ENCODE assay signal across 23 cellular contexts in genomic region chr18:10916865-10917264, GRCh38.
"Had no signal": no experiment of that assay in that cellular context is flagged by ENCODE, and none has a peak within 500 bp of the region (broad histone marks: within the 10 kb centered on the region; RNA-seq: fewer than 3 reads in every experiment).

No MANE protein-coding gene starts in this region.

- H3K4me1 Mint-ChIP-seq: naive B cell; natural killer cell; stimulated activated memory B cell treated with anti-CD40 and anti-IgM and Interleukin-4, amounts not matched to agents 10 μg/mL and 1 μg/mL and 100 μg/mL, for 72 hours; stimulated activated naive CD8-positive, alpha-beta T cell treated with anti-CD3 and anti-CD28 coated beads, Interleukin-15, amount 100 ng/mL, for 72 hours had no signal

- H3K4me3 Mint-ChIP-seq: mesothelial cell of epicardium; naive B cell; natural killer cell; stimulated activated memory B cell treated with anti-CD40 and anti-IgM and Interleukin-4, amounts not matched to agents 10 μg/mL and 1 μg/mL and 100 μg/mL, for 72 hours; stimulated activated naive CD8-positive, alpha-beta T cell treated with anti-CD3 and anti-CD28 coated beads, Interleukin-15, amount 100 ng/mL, for 72 hours; type B pancreatic cell had no signal

- H3K27me3 Mint-ChIP-seq: stimulated activated memory B cell treated with anti-CD40 and anti-IgM and Interleukin-4, amounts not matched to agents 10 μg/mL and 1 μg/mL and 100 μg/mL, for 72 hours; stimulated activated naive CD8-positive, alpha-beta T cell treated with anti-CD3 and anti-CD28 coated beads, Interleukin-15, amount 100 ng/mL, for 72 hours; type B pancreatic cell had no signal

- H3K27ac Mint-ChIP-seq: mesothelial cell of epicardium; naive B cell; natural killer cell; stimulated activated memory B cell treated with anti-CD40 and anti-IgM and Interleukin-4, amounts not matched to agents 10 μg/mL and 1 μg/mL and 100 μg/mL, for 72 hours; type B pancreatic cell had no signal

- H2AFZ ChIP-seq: hepatocyte, parathyroid adenoma had no signal

- H3K36me3 ChIP-seq: left ventricle myocardium inferior, spleen, tibial nerve, uterus had no signal

- H3K9me3 ChIP-seq: left ventricle myocardium inferior, psoas muscle, tibial nerve, uterus had no signal

- H3K4me3 ChIP-seq: hepatocyte, left ventricle myocardium inferior, lung, psoas muscle, skin epidermis, spleen, tibial nerve, uterus had no signal

- H3K4me1 ChIP-seq: left ventricle myocardium inferior, parathyroid adenoma, psoas muscle, spleen, uterus had no signal

- H3K79me2 ChIP-seq: hepatocyte, parathyroid adenoma had no signal

- H3K9ac ChIP-seq: parathyroid adenoma had no signal

- H3K27me3 ChIP-seq: hepatocyte, spleen, tibial nerve, uterus had no signal

- H3K4me2 ChIP-seq: hepatocyte had no signal

- DNase-seq: islet precursor cell; left ventricle myocardium inferior; mesendoderm; naive B cell; natural killer cell; psoas muscle; spleen; stimulated activated CD4-positive, alpha-beta T cell treated with anti-CD3 and anti-CD28 coated beads, Interleukin-2, amount 100 ng/mL, for 48 hours; stimulated activated CD4-positive, alpha-beta T cell treated with anti-CD3 and anti-CD28 coated beads, Interleukin-4, amount 100 ng/mL, for 4 hours; stimulated activated CD8-positive, alpha-beta memory T cell treated with anti-CD3 and anti-CD28 coated beads, Interleukin-4, amount 100 ng/mL, for 48 hours; stimulated activated naive CD4-positive, alpha-beta T cell treated with Interleukin-2 at 50 U/mL for 16 hours; stimulated activated naive CD8-positive, alpha-beta T cell treated with anti-CD3 and anti-CD28 coated beads, Interleukin-15, amount 100 ng/mL, for 72 hours; substantia nigra; uterus had no signal

- H3K27ac ChIP-seq: hepatocyte, left ventricle myocardium inferior, parathyroid adenoma, psoas muscle, skin epidermis, spleen, tibial nerve, uterus had no signal

- ATAC-seq: natural killer cell; psoas muscle; sciatic nerve; stimulated activated naive CD8-positive, alpha-beta T cell treated with anti-CD3 and anti-CD28 coated beads, Interleukin-15, amount 100 ng/mL, for 72 hours had no signal

- H3K36me3 Mint-ChIP-seq: naive B cell; natural killer cell; stimulated activated memory B cell treated with anti-CD40 and anti-IgM and Interleukin-4, amounts not matched to agents 10 μg/mL and 1 μg/mL and 100 μg/mL, for 72 hours; type B pancreatic cell had no signal

- H3K9me3 Mint-ChIP-seq: mesothelial cell of epicardium; stimulated activated memory B cell treated with anti-CD40 and anti-IgM and Interleukin-4, amounts not matched to agents 10 μg/mL and 1 μg/mL and 100 μg/mL, for 72 hours; stimulated activated naive CD8-positive, alpha-beta T cell treated with anti-CD3 and anti-CD28 coated beads, Interleukin-15, amount 100 ng/mL, for 72 hours; type B pancreatic cell had no signal
